ENCODE assay signal across 26 cellular contexts in genomic region chr1:77686784-77687518, GRCh38. TPM values are rescaled to one million over a fixed set of nuclear protein-coding genes. Genes with fewer than 3 reads are reported as not detected.
DNase-seq lines count a peak whose midpoint lies in the region; ATAC-seq, FAIRE-seq and TF ChIP-seq lines count a peak whose summit lies in the region.
"Had no signal": no experiment of that assay in that cellular context is flagged by ENCODE, and none has a peak within 500 bp of the region (broad histone marks: within the 10 kb centered on the region; RNA-seq: fewer than 3 reads in every experiment).

No MANE protein-coding gene starts in this region.

- H3K36me3 ChIP-seq in HUES64 (ENCODE audit: insufficient read depth, low read length) (no peaks in the 10 kb centered on the region), iPS DF 6.9 (ENCODE audit: control insufficient read depth, insufficient read depth, low read length) (no peaks in the 10 kb centered on the region), ovary (no peaks in the 10 kb centered on the region)

- peak overlapping the region; percentile 68 for H3K4me3 Mint-ChIP-seq in Calu3 (ENCODE audit: low read depth, unreplicated experiment)

- H3K9me3 ChIP-seq in HUES64 (ENCODE audit: insufficient read depth, low read depth, low read length) (no peaks in the 10 kb centered on the region), iPS DF 6.9 (ENCODE audit: control insufficient read depth, insufficient read depth, low read length) (no peaks in the 10 kb centered on the region), ovary (no peaks in the 10 kb centered on the region)
- H3K9me3 ChIP-seq: body of pancreas, psoas muscle had no signal

- H3K36me3 Mint-ChIP-seq in Calu3 (ENCODE audit: insufficient read depth, unreplicated experiment), result peaks cover 30% of the 10 kb centered on the region
- H3K36me3 Mint-ChIP-seq: natural killer cell treated with Interleukin-12 subunit alpha and Interleukin-12 subunit beta and Interleukin-15 and Interleukin-18, amount 100 ng/mL, for 72 hours had no signal

- H3K4me1 ChIP-seq in HUES64 (ENCODE audit: insufficient read depth, low read length), result peaks cover 4% of the 10 kb centered on the region; the same call in 1 of the 2 replicates
- H3K4me1 ChIP-seq in iPS DF 6.9 (ENCODE audit: control insufficient read depth, insufficient read depth, low read length), result no peaks in the 10 kb centered on the region
- H3K4me1 ChIP-seq in ovary (ENCODE audit: insufficient read depth), result no peaks in the 10 kb centered on the region

- H3K27me3 Mint-ChIP-seq in Calu3 (ENCODE audit: unreplicated experiment), result no peaks in the 10 kb centered on the region
- H3K27me3 Mint-ChIP-seq: activated naive CD8-positive, alpha-beta T cell treated with anti-CD3 and anti-CD28 coated beads, Interleukin-2, amount 10 ng/mL, durations not matched to agents 7 days and 5 days; dendritic cell treated with granulocyte-macrophage colony-stimulating factor and Interleukin-4, amounts not matched to agents 40 ng/mL and 50 ng/mL, for 4 days; natural killer cell treated with Interleukin-12 subunit alpha and Interleukin-12 subunit beta and Interleukin-15 and Interleukin-18, amount 100 ng/mL, for 72 hours; type B pancreatic cell had no signal

- H3K27me3 ChIP-seq in HUES64 (ENCODE audit: insufficient read depth, low read length) (no peaks in the 10 kb centered on the region), iPS DF 6.9 (ENCODE audit: control insufficient read depth, insufficient read depth, low read length) (no peaks in the 10 kb centered on the region), ovary (no peaks in the 10 kb centered on the region)
- H3K27me3 ChIP-seq: body of pancreas had no signal

- no peaks in the 10 kb centered on the region for H3K9me3 Mint-ChIP-seq in Calu3 (ENCODE audit: low read depth, unreplicated experiment)
- H3K9me3 Mint-ChIP-seq: activated naive CD8-positive, alpha-beta T cell treated with anti-CD3 and anti-CD28 coated beads, Interleukin-2, amount 10 ng/mL, durations not matched to agents 7 days and 5 days; activated T-helper 1 cell treated with anti-CD3 and anti-CD28 coated beads, Interleukin-12 subunit alpha, Interleukin-12 subunit beta, Interleukin-2, Interleukin-4 antibody, amounts not matched to agents 30 ng/mL and 10 ng/mL and 1 ng/mL, durations not matched to agents 14 hours and 24 hours and 36 hours; CD8-positive, alpha-beta memory T cell; dendritic cell treated with granulocyte-macrophage colony-stimulating factor and Interleukin-4, amounts not matched to agents 40 ng/mL and 50 ng/mL, for 4 days; natural killer cell treated with Interleukin-12 subunit alpha and Interleukin-12 subunit beta and Interleukin-15 and Interleukin-18, amount 100 ng/mL, for 72 hours; type B pancreatic cell had no signal

- peak overlapping the region; percentile 39; the same call in 1 of the 2 replicates for H3K27ac ChIP-seq in HUES64 (ENCODE audit: low read depth, low read length)
- no peak overlapping the region for H3K27ac ChIP-seq in iPS DF 6.9 (ENCODE audit: low read length)
- no peak overlapping the region for H3K27ac ChIP-seq in ovary
- H3K27ac ChIP-seq: body of pancreas, epithelial cell of prostate, PC-9, psoas muscle, SK-N-MC had no signal

- WGBS in HUES64, result 90% methylated on average over 29 of the region's 33 CpGs
- WGBS in iPS DF 6.9 (ENCODE audit: insufficient coverage, insufficient read length), result no CpG with 5 or more reads among the region's 33 CpGs
- 81 to 83% (median 82%) methylated on average over 31 to 33 of the region's 33 CpGs for WGBS in ovary, 3 donors

- H3K27ac Mint-ChIP-seq in Calu3 (ENCODE audit: unreplicated experiment), result no peak overlapping the region
- H3K27ac Mint-ChIP-seq: activated naive CD8-positive, alpha-beta T cell treated with anti-CD3 and anti-CD28 coated beads, Interleukin-2, amount 10 ng/mL, durations not matched to agents 7 days and 5 days; activated T-helper 1 cell treated with anti-CD3 and anti-CD28 coated beads, Interleukin-12 subunit alpha, Interleukin-12 subunit beta, Interleukin-2, Interleukin-4 antibody, amounts not matched to agents 30 ng/mL and 10 ng/mL and 1 ng/mL, durations not matched to agents 14 hours and 24 hours and 36 hours; natural killer cell treated with Interleukin-12 subunit alpha and Interleukin-12 subunit beta and Interleukin-15 and Interleukin-18, amount 100 ng/mL, for 72 hours; type B pancreatic cell had no signal

- peaks cover 10% of the 10 kb centered on the region for H3K4me1 Mint-ChIP-seq in Calu3 (ENCODE audit: low read depth, unreplicated experiment)

- H3K9ac ChIP-seq in HUES64 (ENCODE audit: low read depth, low read length), result peak overlapping the region; percentile 53; the same call in 1 of the 2 replicates

- intact Hi-C loops in Calu3 (cut with micrococcal nuclease; ENCODE audit: unreplicated experiment), result no loop called here
- intact Hi-C loops in ovary (cut with DNase I), result no loop called here

- TF ChIP-seq EP300 in ovary (IDR thresholded peaks at IDR 0.05), result no peak

- H3K4me3 ChIP-seq in HUES64 (ENCODE audit: low read length), result peak overlapping the region; percentile 44
- peak overlapping the region; percentile 21; the same call in 1 of the 2 replicates for H3K4me3 ChIP-seq in iPS DF 6.9 (ENCODE audit: low read length)
- H3K4me3 ChIP-seq in ovary, result no peak overlapping the region
- H3K4me3 ChIP-seq: body of pancreas, PC-9, SK-N-MC had no signal

- no TSS peak for BruUV-seq in Calu3 (replicated peaks; lab: Mats Ljungman, UMichigan)

- FAIRE-seq in H54 (lab: Jason Lieb, UNC), result no peak
- FAIRE-seq: frontal cortex, GM18507 had no signal

- no peak for DNase-seq in Calu3
- DNase-seq in iPS DF 6.9 (ENCODE audit: low read depth, low spot score), result no peak
- peak in 3 of 5 donors; percentile 25 to 40 (median 36) for DNase-seq in ovary
- no peak for DNase-seq in RPMI8226
- no peak for DNase-seq in H54 (ENCODE audit: insufficient read length, low spot score)
- no peak for DNase-seq in SIG-M5 treated with dmso at 0.1 percent for 504 hours (lab: John Stamatoyannopoulos, UW; ENCODE audit: unreplicated experiment)
- DNase-seq: activated naive CD8-positive, alpha-beta T cell treated with anti-CD3 and anti-CD28 coated beads, Interleukin-2, amount 10 ng/mL, durations not matched to agents 7 days and 5 days; CD8-positive, alpha-beta memory T cell; DND-41; NCI-H1092 treated with DMSO at 0.1 percent for 48 hours; NCI-H748 treated with DMSO at 0.1 percent for 48 hours; T-helper 9 cell had no signal

- ATAC-seq in HG03521 (IDR thresholded peaks at IDR 0.05; ENCODE audit: unreplicated experiment), result no peak
- ATAC-seq: activated CD4-positive, CD25-positive, alpha-beta regulatory T cell treated with anti-CD3 and anti-CD28 coated beads, Interleukin-2, amount 50 U/mL, for 24 hours; body of pancreas; natural killer cell treated with Interleukin-12 subunit alpha and Interleukin-12 subunit beta and Interleukin-15 and Interleukin-18, amount 100 ng/mL, for 72 hours; psoas muscle had no signal

- TF ChIP-seq POLR2A in ovary (IDR thresholded peaks at IDR 0.05), result no peak
- no peak for TF ChIP-seq POLR2A in H54 (IDR thresholded peaks at IDR 0.05; ENCODE audit: low read depth, low read length)

- TF ChIP-seq CTCF in Calu3 (IDR thresholded peaks at IDR 0.05; ENCODE audit: unreplicated experiment), result no peak
- TF ChIP-seq CTCF in ovary (IDR thresholded peaks at IDR 0.05), result no peak

- CTCF ChIA-PET in Calu3 (lab: Charles Lee), result interaction anchor here (0.5 kb wide), 1 partner anchor 470 kb away, joined by 7 read pairs; no protein-coding TSS in a partner anchor

RNA-seq across cellular contexts. Expression of gene ZZZ3, which starts 4.5 kb away (rescaled TPM):
- 49.4 and 53.4 TPM in 2 replicates for total RNA-seq in Calu3 (2022)
- 35.4 TPM for polyA plus RNA-seq in HUES64 (2013, experiment 1 of 2)
- polyA plus RNA-seq in HUES64 (2013, experiment 2 of 2), result 35.2 TPM
- total RNA-seq in ovary, result 10 to 100 TPM; 46.6 to 65.4 (median 55.4) TPM
- polyA plus RNA-seq in ovary, result 10 to 100 TPM; 16.6 to 21.7 TPM

Comparison
In these comparisons a context has a peak if more than half of its experiments do, and no peak if none do; other contexts are left out.
1. DNase-seq: peak in ovary (3 of 5); none in Calu3 (single experiment), iPS DF 6.9 (single experiment), RPMI8226 (single experiment), H54 (single experiment) and SIG-M5 treated with dmso at 0.1 percent for 504 hours (single experiment).